18 cellular contexts compared by ENCODE assay signal in the genomic region with DNA sequence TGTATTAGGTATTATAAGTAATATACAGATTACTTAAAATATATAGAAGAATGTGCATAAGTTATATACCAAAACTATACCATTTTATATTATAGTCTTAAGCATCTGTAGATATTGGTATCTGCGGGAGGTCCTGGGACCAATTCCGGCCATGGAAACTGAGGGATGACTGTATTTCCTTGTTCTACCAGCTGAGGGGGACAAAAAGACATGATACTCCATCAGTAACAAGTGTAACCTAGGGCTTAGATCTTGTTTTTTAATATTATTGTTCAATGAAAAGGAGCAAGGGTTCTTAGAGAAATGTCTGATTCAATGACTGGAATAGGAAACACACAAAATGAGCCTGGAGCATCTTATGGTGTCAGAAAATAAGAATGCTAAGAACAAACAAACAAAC.
DNase-seq lines count a peak whose midpoint lies in the region; ATAC-seq and TF ChIP-seq lines count a peak whose summit lies in the region.
"Had no signal": no experiment of that assay in that cellular context is flagged by ENCODE, and none has a peak within 500 bp of the region (broad histone marks: within the 10 kb centered on the region; RNA-seq: fewer than 3 reads in every experiment).

No MANE protein-coding gene starts in this region.

- H3K36me3 ChIP-seq in HCT116 (ENCODE audit: control insufficient read depth in 1 of 2, insufficient read depth in 2 of 2, low read length in 2 of 2) (no peaks in the 10 kb centered on the region), endodermal cell (ENCODE audit: control insufficient read depth, insufficient read depth, low read length) (no peaks in the 10 kb centered on the region), right atrium auricular region (no peaks in the 10 kb centered on the region), prostate gland (no peaks in the 10 kb centered on the region)
- H3K36me3 ChIP-seq: BLaER1, HAP-1 had no signal

- no peaks in the 10 kb centered on the region for H3K9me2 ChIP-seq in HCT116 (ENCODE audit: insufficient read depth)

- no peaks in the 10 kb centered on the region for H3K36me3 Mint-ChIP-seq in endodermal cell (ENCODE audit: low read depth)
- H3K36me3 Mint-ChIP-seq: CD8-positive, alpha-beta memory T cell had no signal

- H3K9me3 Mint-ChIP-seq in endodermal cell: no peaks in the 10 kb centered on the region

- no peaks in the 10 kb centered on the region for H3K79me2 ChIP-seq in HCT116 (ENCODE audit: insufficient read depth, low read length)

- TF ChIP-seq POLR2A in HCT116 (IDR thresholded peaks at IDR 0.05; ENCODE audit: borderline replicate concordance, extremely low read depth, insufficient read depth, insufficient read length): no peak
- no peak for TF ChIP-seq POLR2A in prostate gland (IDR thresholded peaks at IDR 0.05)

- H4K20me1 ChIP-seq in HCT116 (ENCODE audit: insufficient read depth): no peaks in the 10 kb centered on the region
- H4K20me1 ChIP-seq: BLaER1 had no signal

- RAD21 ChIA-PET in HCT116 (lab: Charles Lee; ENCODE audit: low non-redundant PET in 1 of 2, low total read pairs in 2 of 2, uncharacterized antibody in 2 of 2, unreplicated experiment in 2 of 2): no interaction called here

- no peaks in the 10 kb centered on the region for H3K4me1 ChIP-seq in HCT116 (ENCODE audit: control insufficient read depth in 1 of 2, insufficient read depth in 2 of 2, low read length in 2 of 2)
- no peaks in the 10 kb centered on the region for H3K4me1 ChIP-seq in endodermal cell (ENCODE audit: control insufficient read depth, insufficient read depth, low read length)
- no peaks in the 10 kb centered on the region for H3K4me1 ChIP-seq in right atrium auricular region
- H3K4me1 ChIP-seq in prostate gland (replicated peaks): no peaks in the 10 kb centered on the region
- H3K4me1 ChIP-seq: A549, BLaER1, HAP-1 had no signal

- H3K4me1 Mint-ChIP-seq in endodermal cell: no peaks in the 10 kb centered on the region
- H3K4me1 Mint-ChIP-seq: CD8-positive, alpha-beta memory T cell had no signal

- no peak for ATAC-seq in HCT116
- ATAC-seq: A549, GM12878, K562 had no signal

- no peak overlapping the region for H3K4me3 Mint-ChIP-seq in endodermal cell
- H3K4me3 Mint-ChIP-seq: CD8-positive, alpha-beta memory T cell had no signal

- H3K27me3 Mint-ChIP-seq in endodermal cell (ENCODE audit: insufficient read depth): no peaks in the 10 kb centered on the region
- H3K27me3 Mint-ChIP-seq: CD8-positive, alpha-beta memory T cell had no signal

- H3K4me2 ChIP-seq in HCT116 (ENCODE audit: low read length): no peak overlapping the region
- H3K4me2 ChIP-seq: A549, BLaER1 had no signal

- CTCF ChIA-PET in HCT116 (lab: Charles Lee): no interaction called here

- no peak overlapping the region for H3K27ac Mint-ChIP-seq in endodermal cell
- H3K27ac Mint-ChIP-seq: CD8-positive, alpha-beta memory T cell had no signal

- no peak overlapping the region for H2AFZ ChIP-seq in HCT116 (ENCODE audit: low read depth, low read length, poor library complexity, severe bottlenecking)

- no TSS peak for BruUV-seq in HCT116 (replicated peaks; lab: Mats Ljungman, UMichigan)

- H3K9me3 ChIP-seq in HCT116 (ENCODE audit: control insufficient read depth in 1 of 2, insufficient read depth in 1 of 2, low read depth in 1 of 2, low read length in 2 of 2) (no peaks in the 10 kb centered on the region), endodermal cell (ENCODE audit: control insufficient read depth, low read length) (no peaks in the 10 kb centered on the region), right atrium auricular region (no peaks in the 10 kb centered on the region), prostate gland (no peaks in the 10 kb centered on the region)
- H3K9me3 ChIP-seq: A549, BLaER1, HAP-1 had no signal

- TF ChIP-seq CTCF in C4-2B (conservative IDR thresholded peaks at IDR 0.05): peak; percentile 17
- TF ChIP-seq CTCF in HCT116 (IDR thresholded peaks at IDR 0.05 in 2 of 3, conservative IDR thresholded peaks at IDR 0.05 in 1 of 3; ENCODE audit: borderline replicate concordance in 1 of 3, insufficient read depth in 1 of 3, low read depth in 2 of 3, low read length in 2 of 3): no peak; a peak in 1 of 6 replicates
- peak; percentile 50 for TF ChIP-seq CTCF in endodermal cell (conservative IDR thresholded peaks at IDR 0.05)
- no peak for TF ChIP-seq CTCF in right atrium auricular region (IDR thresholded peaks at IDR 0.05)
- no peak for TF ChIP-seq CTCF in prostate gland (IDR thresholded peaks at IDR 0.05)

- H3K4me3 ChIP-seq in HCT116 (replicated peaks in 1 of 2; ENCODE audit: low read depth in 1 of 2, low read length in 2 of 2) (no peak overlapping the region), endodermal cell (ENCODE audit: low read length) (no peak overlapping the region), right atrium auricular region (no peak overlapping the region), prostate gland (no peak overlapping the region)
- H3K4me3 ChIP-seq: A549, BLaER1, GM12878, HAP-1, K562 had no signal

- POLR2A ChIA-PET in HCT116 (lab: Charles Lee): no interaction called here

- 93% methylated on average over 2 of the region's 2 CpGs; no CpG with 5 or more reads in 1 of the 2 experiments for WGBS in endodermal cell (ENCODE audit: insufficient coverage in 1 of 2, insufficient read length in 1 of 2), 2 experiments
- whole genome bisulfite sequencing in prostate gland: 88% methylated on average over 2 of the region's 2 CpGs

- no peak for DNase-seq in HCT116 (ENCODE audit: low read depth, low spot score)
- DNase-seq in endodermal cell: no peak
- no peak for DNase-seq in right atrium auricular region (ENCODE audit: low spot score)
- DNase-seq in prostate gland (ENCODE audit: low spot score): no peak
- DNase-seq in GM03348 (ENCODE audit: low spot score): no peak
- DNase-seq: AML-193; CD8-positive, alpha-beta memory T cell; COR-L47; DMS 273 treated with DMSO at 0.1 percent for 48 hours; GOT3; IMR-90 had no signal

- H3K9ac ChIP-seq in HCT116 (ENCODE audit: low read length) (no peak overlapping the region), endodermal cell (ENCODE audit: extremely low read depth, low read length, poor library complexity, severe bottlenecking) (no peak overlapping the region)
- H3K9ac ChIP-seq: BLaER1 had no signal

- H3K27ac ChIP-seq in C4-2B (no peak overlapping the region), HCT116 (ENCODE audit: low read depth, low read length) (no peak overlapping the region), endodermal cell (ENCODE audit: low read depth, low read length) (no peak overlapping the region), right atrium auricular region (no peak overlapping the region), prostate gland (no peak overlapping the region)
- H3K27ac ChIP-seq: A549, BLaER1, HL-60 had no signal

- intact Hi-C loops in HCT116 (cut with micrococcal nuclease) (no loop called here), prostate gland (cut with DNase I) (no loop called here)

- TF ChIP-seq RAD21 in HCT116 (IDR thresholded peaks at IDR 0.05; ENCODE audit: low read depth): peak; percentile 19; the same call in 1 of the 2 replicates

- no peaks in the 10 kb centered on the region for H3K27me3 ChIP-seq in HCT116 (ENCODE audit: insufficient read depth, low read length)
- no peaks in the 10 kb centered on the region for H3K27me3 ChIP-seq in endodermal cell (ENCODE audit: control insufficient read depth, insufficient read depth, low read length, poor library complexity, severe bottlenecking)
- H3K27me3 ChIP-seq in right atrium auricular region: no peaks in the 10 kb centered on the region
- H3K27me3 ChIP-seq in prostate gland (replicated peaks; ENCODE audit: insufficient read depth): no peaks in the 10 kb centered on the region
- H3K27me3 ChIP-seq: BLaER1 had no signal

TF ChIP-seq in HCT116, 20 proteins besides CTCF, POLR2A, EP300 and RAD21 (continues in another document):
- TF ChIP-seq YY1 (IDR thresholded peaks at IDR 0.05; ENCODE audit: extremely low read depth, insufficient replicate concordance, low read depth, low read length) (no peak), EZH2 (IDR thresholded peaks at IDR 0.05) (no peak), POLR2AphosphoS5 (IDR thresholded peaks at IDR 0.05; ENCODE audit: low read depth, low read length) (no peak), CBX3 (IDR thresholded peaks at IDR 0.05; ENCODE audit: low read depth) (no peak), CEBPB (IDR thresholded peaks at IDR 0.05; ENCODE audit: low read depth) (no peak), JUND (IDR thresholded peaks at IDR 0.05) (no peak), ELF1 (IDR thresholded peaks at IDR 0.05; ENCODE audit: borderline replicate concordance, low read depth) (no peak), ZNF274 (IDR thresholded peaks at IDR 0.05; ENCODE audit: low read depth, low read length) (no peak), ZFX (IDR thresholded peaks at IDR 0.05) (no peak), FOSL1 (IDR thresholded peaks at IDR 0.05; ENCODE audit: low read depth) (no peak), SRF (IDR thresholded peaks at IDR 0.05; ENCODE audit: low read depth) (no peak)
- TF ChIP-seq, protein P1, sequence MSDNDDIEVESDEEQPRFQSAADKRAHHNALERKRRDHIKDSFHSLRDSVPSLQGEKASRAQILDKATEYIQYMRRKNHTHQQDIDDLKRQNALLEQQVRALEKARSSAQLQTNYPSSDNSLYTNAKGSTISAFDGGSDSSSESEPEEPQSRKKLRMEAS (IDR thresholded peaks at IDR 0.05): no peak
- TF ChIP-seq, protein P2, sequence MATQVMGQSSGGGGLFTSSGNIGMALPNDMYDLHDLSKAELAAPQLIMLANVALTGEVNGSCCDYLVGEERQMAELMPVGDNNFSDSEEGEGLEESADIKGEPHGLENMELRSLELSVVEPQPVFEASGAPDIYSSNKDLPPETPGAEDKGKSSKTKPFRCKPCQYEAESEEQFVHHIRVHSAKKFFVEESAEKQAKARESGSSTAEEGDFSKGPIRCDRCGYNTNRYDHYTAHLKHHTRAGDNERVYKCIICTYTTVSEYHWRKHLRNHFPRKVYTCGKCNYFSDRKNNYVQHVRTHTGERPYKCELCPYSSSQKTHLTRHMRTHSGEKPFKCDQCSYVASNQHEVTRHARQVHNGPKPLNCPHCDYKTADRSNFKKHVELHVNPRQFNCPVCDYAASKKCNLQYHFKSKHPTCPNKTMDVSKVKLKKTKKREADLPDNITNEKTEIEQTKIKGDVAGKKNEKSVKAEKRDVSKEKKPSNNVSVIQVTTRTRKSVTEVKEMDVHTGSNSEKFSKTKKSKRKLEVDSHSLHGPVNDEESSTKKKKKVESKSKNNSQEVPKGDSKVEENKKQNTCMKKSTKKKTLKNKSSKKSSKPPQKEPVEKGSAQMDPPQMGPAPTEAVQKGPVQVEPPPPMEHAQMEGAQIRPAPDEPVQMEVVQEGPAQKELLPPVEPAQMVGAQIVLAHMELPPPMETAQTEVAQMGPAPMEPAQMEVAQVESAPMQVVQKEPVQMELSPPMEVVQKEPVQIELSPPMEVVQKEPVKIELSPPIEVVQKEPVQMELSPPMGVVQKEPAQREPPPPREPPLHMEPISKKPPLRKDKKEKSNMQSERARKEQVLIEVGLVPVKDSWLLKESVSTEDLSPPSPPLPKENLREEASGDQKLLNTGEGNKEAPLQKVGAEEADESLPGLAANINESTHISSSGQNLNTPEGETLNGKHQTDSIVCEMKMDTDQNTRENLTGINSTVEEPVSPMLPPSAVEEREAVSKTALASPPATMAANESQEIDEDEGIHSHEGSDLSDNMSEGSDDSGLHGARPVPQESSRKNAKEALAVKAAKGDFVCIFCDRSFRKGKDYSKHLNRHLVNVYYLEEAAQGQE (IDR thresholded peaks at IDR 0.05; ENCODE audit: low read depth): no peak

Comparison
In these comparisons a context has a peak if more than half of its experiments do, and no peak if none do; other contexts are left out.
1. CTCF ChIP-seq: peak in C4-2B (single experiment) and endodermal cell (single experiment); none in HCT116 (0 of 3), right atrium auricular region (0 of 2) and prostate gland (0 of 4).